ENCODE assay signal across 7 cellular contexts in the genomic region with DNA sequence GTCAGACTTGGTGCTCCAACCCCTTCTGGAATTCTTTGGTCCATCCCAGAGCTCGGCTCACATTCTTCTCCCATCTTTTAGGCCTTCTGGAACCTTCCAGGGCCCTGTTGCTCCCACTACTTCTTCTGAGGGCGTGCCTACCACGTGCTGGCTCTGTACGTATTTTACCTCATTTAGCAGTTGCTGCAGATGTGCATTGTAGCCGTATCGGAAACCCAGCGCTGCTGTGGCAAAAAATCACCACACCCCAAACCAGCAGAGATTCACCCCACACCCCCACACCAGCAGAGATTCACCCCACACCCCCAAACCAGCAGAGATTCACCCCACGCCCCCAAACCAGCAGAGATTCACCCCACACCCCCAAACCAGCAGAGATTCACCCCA. TPM values are rescaled to one million over a fixed set of nuclear protein-coding genes. Genes with fewer than 3 reads are reported as not detected.
DNase-seq lines count a peak whose midpoint lies in the region; ATAC-seq and TF ChIP-seq lines count a peak whose summit lies in the region.
"Not testable (repeated sequence)": the region's sequence is repeated elsewhere in the genome, so short reads cannot be mapped to it uniquely, and the experiment has no call there.

No MANE protein-coding gene starts in this region.

- not testable (repeated sequence) for H2AFZ ChIP-seq in MM.1S (ENCODE audit: low read length)

- not testable (repeated sequence) for DNase-seq in CD4-positive, alpha-beta T cell; MM.1S; T-cell; central memory CD8-positive, alpha-beta T cell (ENCODE audit: low spot score in 2 of 2); naive thymus-derived CD4-positive, alpha-beta T cell

- H3K4me1 ChIP-seq in MM.1S (ENCODE audit: low read length); naive thymus-derived CD4-positive, alpha-beta T cell (ENCODE audit: control insufficient read depth in 2 of 2, insufficient read depth in 2 of 2, low read length in 2 of 2): not testable (repeated sequence)

- peak; percentile 22 for ATAC-seq in CD4-positive, alpha-beta T cell (ENCODE audit: poor library complexity)
- ATAC-seq in GM18873 (IDR thresholded peaks at IDR 0.05; ENCODE audit: low FRiP score, unreplicated experiment) (peak; percentile 17), HG02870 (IDR thresholded peaks at IDR 0.05; ENCODE audit: unreplicated experiment) (peak; percentile 4), T-cell (replicated peaks in 1 of 4) (peak in 3 of 4 experiments; percentile 18 to 28 (median 25))
- peak; percentile 61 for ATAC-seq in central memory CD8-positive, alpha-beta T cell (replicated peaks; ENCODE audit: extremely low read depth, poor library complexity, severe bottlenecking)
- peak; percentile 23 for ATAC-seq in naive thymus-derived CD4-positive, alpha-beta T cell

- not testable (repeated sequence) for H3K9me3 Mint-ChIP-seq in CD4-positive, alpha-beta T cell; T-cell; central memory CD8-positive, alpha-beta T cell; naive thymus-derived CD4-positive, alpha-beta T cell

- CTCF ChIA-PET in CD4-positive, alpha-beta T cell (lab: Charles Lee); T-cell (lab: Charles Lee); naive thymus-derived CD4-positive, alpha-beta T cell (lab: Charles Lee): not testable (repeated sequence)

- not testable (repeated sequence) for H3K79me2 ChIP-seq in MM.1S (ENCODE audit: low read length)

- not testable (repeated sequence) for H3K4me2 ChIP-seq in MM.1S (ENCODE audit: low read depth, low read length)

- H3K4me1 Mint-ChIP-seq in CD4-positive, alpha-beta T cell (ENCODE audit: low read depth); T-cell; central memory CD8-positive, alpha-beta T cell; naive thymus-derived CD4-positive, alpha-beta T cell: not testable (repeated sequence)

- H3K27me3 ChIP-seq in CD4-positive, alpha-beta T cell (ENCODE audit: control insufficient read depth, insufficient read depth, low read length); MM.1S (replicated peaks; ENCODE audit: insufficient read depth, low read length); naive thymus-derived CD4-positive, alpha-beta T cell (ENCODE audit: control insufficient read depth in 2 of 2, insufficient read depth in 2 of 2, low read length in 2 of 2): not testable (repeated sequence)

- not testable (repeated sequence) for H3K27me3 Mint-ChIP-seq in CD4-positive, alpha-beta T cell; T-cell; central memory CD8-positive, alpha-beta T cell; naive thymus-derived CD4-positive, alpha-beta T cell

- not testable (repeated sequence) for H3K9me2 ChIP-seq in MM.1S (replicated peaks; ENCODE audit: insufficient read depth, low read length)

- H3F3A ChIP-seq in MM.1S (ENCODE audit: insufficient read depth, low read length), result not testable (repeated sequence)

- not testable (repeated sequence) for H3K27ac ChIP-seq in CD4-positive, alpha-beta T cell (ENCODE audit: low read depth, low read length); naive thymus-derived CD4-positive, alpha-beta T cell (ENCODE audit: low read depth, low read length)
- H3K27ac ChIP-seq in MM.1S (ENCODE audit: low read length), result peak overlapping the region; percentile 77; the same call in 1 of the 2 replicates

- not testable (repeated sequence) for H3K4me3 ChIP-seq in MM.1S (ENCODE audit: low read length); naive thymus-derived CD4-positive, alpha-beta T cell (ENCODE audit: low read length)

- H3K9ac ChIP-seq in MM.1S (ENCODE audit: low read length), result not testable (repeated sequence)

- H3K36me3 Mint-ChIP-seq in CD4-positive, alpha-beta T cell (ENCODE audit: low read depth); T-cell; central memory CD8-positive, alpha-beta T cell (ENCODE audit: insufficient read depth); naive thymus-derived CD4-positive, alpha-beta T cell: not testable (repeated sequence)

- H3K4me3 Mint-ChIP-seq in CD4-positive, alpha-beta T cell; T-cell; central memory CD8-positive, alpha-beta T cell; naive thymus-derived CD4-positive, alpha-beta T cell: not testable (repeated sequence)

- TF ChIP-seq CTCF in CD4-positive, alpha-beta T cell (IDR thresholded peaks at IDR 0.05); MM.1S (IDR thresholded peaks at IDR 0.05; ENCODE audit: low read length): not testable (repeated sequence)

- H3K9me3 ChIP-seq in CD4-positive, alpha-beta T cell (ENCODE audit: control insufficient read depth, low read length); MM.1S (replicated peaks; ENCODE audit: insufficient read depth, low read length); naive thymus-derived CD4-positive, alpha-beta T cell (ENCODE audit: control insufficient read depth in 2 of 3, low read length in 3 of 3): not testable (repeated sequence)

- intact Hi-C loops in CD4-positive, alpha-beta T cell (cut with DNase I, micrococcal nuclease); naive thymus-derived CD4-positive, alpha-beta T cell (cut with micrococcal nuclease): not testable (repeated sequence)

- not testable (repeated sequence) for H4K20me1 ChIP-seq in MM.1S (ENCODE audit: insufficient read depth, low read length)

- H3K36me3 ChIP-seq in MM.1S (replicated peaks; ENCODE audit: insufficient read depth, low read length); naive thymus-derived CD4-positive, alpha-beta T cell (ENCODE audit: control insufficient read depth in 2 of 3, insufficient read depth in 3 of 3, low read length in 3 of 3): not testable (repeated sequence)

- POLR2A ChIA-PET in CD4-positive, alpha-beta T cell (lab: Charles Lee); T-cell (lab: Charles Lee); naive thymus-derived CD4-positive, alpha-beta T cell (lab: Charles Lee): not testable (repeated sequence)

- H3K27ac Mint-ChIP-seq in CD4-positive, alpha-beta T cell; T-cell; central memory CD8-positive, alpha-beta T cell (ENCODE audit: low read depth); naive thymus-derived CD4-positive, alpha-beta T cell: not testable (repeated sequence)

RNA-seq across cellular contexts. Expression of a gene that starts 22.5 kb away (rescaled TPM):
- total RNA-seq in CD4-positive, alpha-beta T cell, result 10 to 100 TPM; 21.9 to 23.0 TPM
- 10 to 100 TPM; 12.3 to 75.0 (median 21.1) TPM for total RNA-seq in T-cell
- 10 to 100 TPM; 13.3 to 47.8 (median 46.5) TPM for total RNA-seq in naive thymus-derived CD4-positive, alpha-beta T cell
- polyA plus RNA-seq in naive thymus-derived CD4-positive, alpha-beta T cell, result 10 to 100 TPM; 51.2 to 56.8 TPM

RNA-seq across cellular contexts. Expression of a gene that starts 48.8 kb away (rescaled TPM):
- 10 to 100 TPM; 38.0 to 40.6 TPM for total RNA-seq in CD4-positive, alpha-beta T cell
- 10 to 100 TPM in 4 of 5 donors, 1 to 10 TPM in 1; 8.9 to 39.3 (median 12.3) TPM for total RNA-seq in T-cell
- 10 to 100 TPM; 12.0 to 42.3 (median 23.0) TPM for total RNA-seq in naive thymus-derived CD4-positive, alpha-beta T cell
- polyA plus RNA-seq in naive thymus-derived CD4-positive, alpha-beta T cell, result 10 to 100 TPM in 1 of 2 donors, 1 to 10 TPM in 1; 8.7 to 17.9 TPM

Comparison
In these comparisons a context has a peak if more than half of its experiments do, and no peak if none do; other contexts are left out.
1. ATAC-seq: peak in every context shown above with its lines; median percentile 61 in central memory CD8-positive, alpha-beta T cell; 25 in T-cell; 23 in naive thymus-derived CD4-positive, alpha-beta T cell; 22 in CD4-positive, alpha-beta T cell; 17 in GM18873; 4 in HG02870.